1 cellular context compared by ENCODE assay signal in the genomic region with DNA sequence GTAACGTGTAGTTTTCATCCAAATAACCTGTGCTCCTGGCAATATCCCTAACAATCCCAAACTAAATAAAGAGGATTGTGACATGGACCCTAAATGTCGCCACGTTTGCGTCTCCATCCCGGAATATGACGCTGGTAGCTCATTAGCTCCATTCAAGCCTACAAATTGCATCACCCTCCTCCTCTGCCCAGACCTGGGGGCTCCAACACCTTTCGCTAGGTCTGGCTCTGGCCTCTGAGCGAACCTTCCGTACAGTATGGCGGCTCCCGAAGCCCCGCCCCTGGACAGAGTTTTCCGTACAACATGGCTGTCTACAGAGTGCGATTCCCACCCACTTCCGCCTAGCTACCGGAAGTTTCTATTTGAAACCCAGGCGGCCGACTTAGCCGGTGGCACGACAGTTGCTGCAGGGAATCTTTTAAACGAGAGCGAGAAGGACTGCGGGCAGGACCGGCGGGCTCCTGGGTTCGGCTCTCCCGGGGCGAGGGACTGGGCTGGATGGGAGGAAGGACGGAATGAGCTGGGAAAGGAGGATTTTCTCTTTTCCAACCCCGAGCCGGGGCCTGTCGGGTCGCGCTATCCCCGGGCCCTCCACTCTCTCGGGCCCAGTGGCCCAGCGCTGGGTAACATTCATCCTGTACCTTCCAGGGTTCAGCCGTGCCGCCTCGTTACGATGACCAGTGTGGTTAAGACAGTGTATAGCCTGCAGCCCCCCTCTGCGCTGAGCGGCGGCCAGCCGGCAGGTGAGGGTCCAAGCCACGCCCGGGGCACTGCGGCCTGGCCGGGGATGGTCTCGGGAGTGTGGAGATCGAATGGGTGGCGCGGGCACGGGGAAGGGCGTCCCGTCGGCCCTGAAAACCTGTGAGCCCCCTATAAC.
TF ChIP-seq lines count a peak whose summit lies in the region.

A gene with protein sequence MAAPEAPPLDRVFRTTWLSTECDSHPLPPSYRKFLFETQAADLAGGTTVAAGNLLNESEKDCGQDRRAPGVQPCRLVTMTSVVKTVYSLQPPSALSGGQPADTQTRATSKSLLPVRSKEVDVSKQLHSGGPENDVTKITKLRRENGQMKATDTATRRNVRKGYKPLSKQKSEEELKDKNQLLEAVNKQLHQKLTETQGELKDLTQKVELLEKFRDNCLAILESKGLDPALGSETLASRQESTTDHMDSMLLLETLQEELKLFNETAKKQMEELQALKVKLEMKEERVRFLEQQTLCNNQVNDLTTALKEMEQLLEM (plus strand): TSS at position 142 of the 877 bp plus-strand sequence. CDS start 115 bp downstream, at position 257.

TF ChIP-seq in GM12878, 131 proteins besides CTCF, POLR2A, EP300 and RAD21 (continued from another document and continues in another):
- TF ChIP-seq RCOR1 (conservative IDR thresholded peaks at IDR 0.05; ENCODE audit: low read depth, low read length) = peak; percentile 94
- no peak for TF ChIP-seq IRF4 (IDR thresholded peaks at IDR 0.05; ENCODE audit: low read depth, low read length)
- no peak for TF ChIP-seq NR2F1 (conservative IDR thresholded peaks at IDR 0.05)
- TF ChIP-seq, protein P1, sequence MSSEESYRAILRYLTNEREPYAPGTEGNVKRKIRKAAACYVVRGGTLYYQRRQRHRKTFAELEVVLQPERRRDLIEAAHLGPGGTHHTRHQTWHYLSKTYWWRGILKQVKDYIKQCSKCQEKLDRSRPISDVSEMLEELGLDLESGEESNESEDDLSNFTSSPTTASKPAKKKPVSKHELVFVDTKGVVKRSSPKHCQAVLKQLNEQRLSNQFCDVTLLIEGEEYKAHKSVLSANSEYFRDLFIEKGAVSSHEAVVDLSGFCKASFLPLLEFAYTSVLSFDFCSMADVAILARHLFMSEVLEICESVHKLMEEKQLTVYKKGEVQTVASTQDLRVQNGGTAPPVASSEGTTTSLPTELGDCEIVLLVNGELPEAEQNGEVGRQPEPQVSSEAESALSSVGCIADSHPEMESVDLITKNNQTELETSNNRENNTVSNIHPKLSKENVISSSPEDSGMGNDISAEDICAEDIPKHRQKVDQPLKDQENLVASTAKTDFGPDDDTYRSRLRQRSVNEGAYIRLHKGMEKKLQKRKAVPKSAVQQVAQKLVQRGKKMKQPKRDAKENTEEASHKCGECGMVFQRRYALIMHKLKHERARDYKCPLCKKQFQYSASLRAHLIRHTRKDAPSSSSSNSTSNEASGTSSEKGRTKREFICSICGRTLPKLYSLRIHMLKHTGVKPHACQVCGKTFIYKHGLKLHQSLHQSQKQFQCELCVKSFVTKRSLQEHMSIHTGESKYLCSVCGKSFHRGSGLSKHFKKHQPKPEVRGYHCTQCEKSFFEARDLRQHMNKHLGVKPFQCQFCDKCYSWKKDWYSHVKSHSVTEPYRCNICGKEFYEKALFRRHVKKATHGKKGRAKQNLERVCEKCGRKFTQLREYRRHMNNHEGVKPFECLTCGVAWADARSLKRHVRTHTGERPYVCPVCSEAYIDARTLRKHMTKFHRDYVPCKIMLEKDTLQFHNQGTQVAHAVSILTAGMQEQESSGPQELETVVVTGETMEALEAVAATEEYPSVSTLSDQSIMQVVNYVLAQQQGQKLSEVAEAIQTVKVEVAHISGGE (CRISPR knock-in tag; IDR thresholded peaks at IDR 0.05) = peak; percentile 87
- TF ChIP-seq MXI1 (IDR thresholded peaks at IDR 0.05; ENCODE audit: low read depth, low read length) = peak; percentile 77
- TF ChIP-seq BMI1 (IDR thresholded peaks at IDR 0.05; ENCODE audit: borderline replicate concordance) = no peak
- no peak; the same call in 1 of the 2 replicates for TF ChIP-seq GATAD2B (conservative IDR thresholded peaks at IDR 0.05; ENCODE audit: low read depth)
- TF ChIP-seq NFYA (IDR thresholded peaks at IDR 0.05; ENCODE audit: borderline replicate concordance, low read depth, low read length) = no peak
- TF ChIP-seq ZNF24 (IDR thresholded peaks at IDR 0.05) = no peak
- TF ChIP-seq NRF1 (conservative IDR thresholded peaks at IDR 0.05; ENCODE audit: low read depth, low read length) = no peak
- TF ChIP-seq SREBF2 (IDR thresholded peaks at IDR 0.05; ENCODE audit: low read length) = no peak
- no peak for TF ChIP-seq ZNF384 (IDR thresholded peaks at IDR 0.05; ENCODE audit: borderline replicate concordance, low read depth, low read length)
- no peak for TF ChIP-seq FOS (IDR thresholded peaks at IDR 0.05; ENCODE audit: borderline replicate concordance, extremely low read depth, insufficient read length)
- TF ChIP-seq, protein P2, sequence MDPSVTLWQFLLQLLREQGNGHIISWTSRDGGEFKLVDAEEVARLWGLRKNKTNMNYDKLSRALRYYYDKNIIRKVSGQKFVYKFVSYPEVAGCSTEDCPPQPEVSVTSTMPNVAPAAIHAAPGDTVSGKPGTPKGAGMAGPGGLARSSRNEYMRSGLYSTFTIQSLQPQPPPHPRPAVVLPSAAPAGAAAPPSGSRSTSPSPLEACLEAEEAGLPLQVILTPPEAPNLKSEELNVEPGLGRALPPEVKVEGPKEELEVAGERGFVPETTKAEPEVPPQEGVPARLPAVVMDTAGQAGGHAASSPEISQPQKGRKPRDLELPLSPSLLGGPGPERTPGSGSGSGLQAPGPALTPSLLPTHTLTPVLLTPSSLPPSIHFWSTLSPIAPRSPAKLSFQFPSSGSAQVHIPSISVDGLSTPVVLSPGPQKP (IDR thresholded peaks at IDR 0.05; ENCODE audit: low read depth, low read length) = 0 out of 2 replicates have a peak, but pooled peaks have one; percentile 19
- TF ChIP-seq, protein P3, sequence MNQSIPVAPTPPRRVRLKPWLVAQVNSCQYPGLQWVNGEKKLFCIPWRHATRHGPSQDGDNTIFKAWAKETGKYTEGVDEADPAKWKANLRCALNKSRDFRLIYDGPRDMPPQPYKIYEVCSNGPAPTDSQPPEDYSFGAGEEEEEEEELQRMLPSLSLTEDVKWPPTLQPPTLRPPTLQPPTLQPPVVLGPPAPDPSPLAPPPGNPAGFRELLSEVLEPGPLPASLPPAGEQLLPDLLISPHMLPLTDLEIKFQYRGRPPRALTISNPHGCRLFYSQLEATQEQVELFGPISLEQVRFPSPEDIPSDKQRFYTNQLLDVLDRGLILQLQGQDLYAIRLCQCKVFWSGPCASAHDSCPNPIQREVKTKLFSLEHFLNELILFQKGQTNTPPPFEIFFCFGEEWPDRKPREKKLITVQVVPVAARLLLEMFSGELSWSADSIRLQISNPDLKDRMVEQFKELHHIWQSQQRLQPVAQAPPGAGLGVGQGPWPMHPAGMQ (IDR thresholded peaks at IDR 0.05; ENCODE audit: borderline replicate concordance) = no peak
- TF ChIP-seq, protein P4, sequence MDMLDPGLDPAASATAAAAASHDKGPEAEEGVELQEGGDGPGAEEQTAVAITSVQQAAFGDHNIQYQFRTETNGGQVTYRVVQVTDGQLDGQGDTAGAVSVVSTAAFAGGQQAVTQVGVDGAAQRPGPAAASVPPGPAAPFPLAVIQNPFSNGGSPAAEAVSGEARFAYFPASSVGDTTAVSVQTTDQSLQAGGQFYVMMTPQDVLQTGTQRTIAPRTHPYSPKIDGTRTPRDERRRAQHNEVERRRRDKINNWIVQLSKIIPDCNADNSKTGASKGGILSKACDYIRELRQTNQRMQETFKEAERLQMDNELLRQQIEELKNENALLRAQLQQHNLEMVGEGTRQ (IDR thresholded peaks at IDR 0.05; ENCODE audit: borderline replicate concordance, low read depth, low read length) = no peak
- TF ChIP-seq HDAC2 (IDR thresholded peaks at IDR 0.05) = no peak
- TF ChIP-seq ESRRA (IDR thresholded peaks at IDR 0.05; ENCODE audit: low read length) = no peak
- no peak for TF ChIP-seq ATF7 (IDR thresholded peaks at IDR 0.05; ENCODE audit: low read depth)
- no peak for TF ChIP-seq HDGF (IDR thresholded peaks at IDR 0.05)
- TF ChIP-seq ZSCAN29 (IDR thresholded peaks at IDR 0.05) = no peak
- TF ChIP-seq, protein P5, sequence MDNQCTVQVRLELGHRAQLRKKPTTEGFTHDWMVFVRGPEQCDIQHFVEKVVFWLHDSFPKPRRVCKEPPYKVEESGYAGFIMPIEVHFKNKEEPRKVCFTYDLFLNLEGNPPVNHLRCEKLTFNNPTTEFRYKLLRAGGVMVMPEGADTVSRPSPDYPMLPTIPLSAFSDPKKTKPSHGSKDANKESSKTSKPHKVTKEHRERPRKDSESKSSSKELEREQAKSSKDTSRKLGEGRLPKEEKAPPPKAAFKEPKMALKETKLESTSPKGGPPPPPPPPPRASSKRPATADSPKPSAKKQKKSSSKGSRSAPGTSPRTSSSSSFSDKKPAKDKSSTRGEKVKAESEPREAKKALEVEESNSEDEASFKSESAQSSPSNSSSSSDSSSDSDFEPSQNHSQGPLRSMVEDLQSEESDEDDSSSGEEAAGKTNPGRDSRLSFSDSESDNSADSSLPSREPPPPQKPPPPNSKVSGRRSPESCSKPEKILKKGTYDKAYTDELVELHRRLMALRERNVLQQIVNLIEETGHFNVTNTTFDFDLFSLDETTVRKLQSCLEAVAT (IDR thresholded peaks at IDR 0.05) = no peak
- no peak for TF ChIP-seq YBX1 (IDR thresholded peaks at IDR 0.05)
- no peak for TF ChIP-seq CHD1 (IDR thresholded peaks at IDR 0.05; ENCODE audit: low read depth, low read length)
- TF ChIP-seq, protein P6, sequence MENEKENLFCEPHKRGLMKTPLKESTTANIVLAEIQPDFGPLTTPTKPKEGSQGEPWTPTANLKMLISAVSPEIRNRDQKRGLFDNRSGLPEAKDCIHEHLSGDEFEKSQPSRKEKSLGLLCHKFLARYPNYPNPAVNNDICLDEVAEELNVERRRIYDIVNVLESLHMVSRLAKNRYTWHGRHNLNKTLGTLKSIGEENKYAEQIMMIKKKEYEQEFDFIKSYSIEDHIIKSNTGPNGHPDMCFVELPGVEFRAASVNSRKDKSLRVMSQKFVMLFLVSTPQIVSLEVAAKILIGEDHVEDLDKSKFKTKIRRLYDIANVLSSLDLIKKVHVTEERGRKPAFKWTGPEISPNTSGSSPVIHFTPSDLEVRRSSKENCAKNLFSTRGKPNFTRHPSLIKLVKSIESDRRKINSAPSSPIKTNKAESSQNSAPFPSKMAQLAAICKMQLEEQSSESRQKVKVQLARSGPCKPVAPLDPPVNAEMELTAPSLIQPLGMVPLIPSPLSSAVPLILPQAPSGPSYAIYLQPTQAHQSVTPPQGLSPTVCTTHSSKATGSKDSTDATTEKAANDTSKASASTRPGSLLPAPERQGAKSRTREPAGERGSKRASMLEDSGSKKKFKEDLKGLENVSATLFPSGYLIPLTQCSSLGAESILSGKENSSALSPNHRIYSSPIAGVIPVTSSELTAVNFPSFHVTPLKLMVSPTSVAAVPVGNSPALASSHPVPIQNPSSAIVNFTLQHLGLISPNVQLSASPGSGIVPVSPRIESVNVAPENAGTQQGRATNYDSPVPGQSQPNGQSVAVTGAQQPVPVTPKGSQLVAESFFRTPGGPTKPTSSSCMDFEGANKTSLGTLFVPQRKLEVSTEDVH (IDR thresholded peaks at IDR 0.05; ENCODE audit: low read depth, partially characterized antibody) = peak; percentile 76
- TF ChIP-seq POLR2AphosphoS5 (IDR thresholded peaks at IDR 0.05; ENCODE audit: low read length) = peak; percentile 73
- TF ChIP-seq PML (IDR thresholded peaks at IDR 0.05; ENCODE audit: low read length) = no peak
- no peak; a peak in 1 of 4 replicates for TF ChIP-seq IKZF2 (IDR thresholded peaks at IDR 0.05)
- TF ChIP-seq RFX5 (IDR thresholded peaks at IDR 0.05; ENCODE audit: low read depth, low read length) = no peak
- no peak for TF ChIP-seq TCF7 (IDR thresholded peaks at IDR 0.05; ENCODE audit: borderline replicate concordance)
- TF ChIP-seq ZBED1 (IDR thresholded peaks at IDR 0.05; ENCODE audit: borderline replicate concordance) = peak; percentile 49; the same call in 1 of the 2 replicates
- TF ChIP-seq RBBP5 (conservative IDR thresholded peaks at IDR 0.05) = no peak
- TF ChIP-seq CBX5 (IDR thresholded peaks at IDR 0.05; ENCODE audit: low read depth) = 0 out of 2 replicates have a peak, but pooled peaks have one; percentile 53
- no peak for TF ChIP-seq SMAD1 (IDR thresholded peaks at IDR 0.05; ENCODE audit: low read depth, partially characterized antibody)
- TF ChIP-seq MYC (IDR thresholded peaks at IDR 0.05; ENCODE audit: insufficient read depth, insufficient read length, insufficient replicate concordance, low read length, severe bottlenecking) = no peak
- TF ChIP-seq, protein P7, sequence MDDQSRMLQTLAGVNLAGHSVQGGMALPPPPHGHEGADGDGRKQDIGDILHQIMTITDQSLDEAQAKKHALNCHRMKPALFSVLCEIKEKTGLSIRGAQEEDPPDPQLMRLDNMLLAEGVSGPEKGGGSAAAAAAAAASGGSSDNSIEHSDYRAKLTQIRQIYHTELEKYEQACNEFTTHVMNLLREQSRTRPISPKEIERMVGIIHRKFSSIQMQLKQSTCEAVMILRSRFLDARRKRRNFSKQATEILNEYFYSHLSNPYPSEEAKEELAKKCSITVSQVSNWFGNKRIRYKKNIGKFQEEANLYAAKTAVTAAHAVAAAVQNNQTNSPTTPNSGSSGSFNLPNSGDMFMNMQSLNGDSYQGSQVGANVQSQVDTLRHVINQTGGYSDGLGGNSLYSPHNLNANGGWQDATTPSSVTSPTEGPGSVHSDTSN (IDR thresholded peaks at IDR 0.05; ENCODE audit: insufficient replicate concordance, low read depth, low read length) = no peak
- peak; percentile 80; the same call in 1 of the 2 replicates for TF ChIP-seq SIN3A (IDR thresholded peaks at IDR 0.05; ENCODE audit: low read depth, low read length)
- TF ChIP-seq TCF12 (IDR thresholded peaks at IDR 0.05; ENCODE audit: low read depth, low read length) = no peak
- no peak for TF ChIP-seq CHD2 (IDR thresholded peaks at IDR 0.05; ENCODE audit: borderline replicate concordance, low read depth, low read length)
- TF ChIP-seq, protein P8, sequence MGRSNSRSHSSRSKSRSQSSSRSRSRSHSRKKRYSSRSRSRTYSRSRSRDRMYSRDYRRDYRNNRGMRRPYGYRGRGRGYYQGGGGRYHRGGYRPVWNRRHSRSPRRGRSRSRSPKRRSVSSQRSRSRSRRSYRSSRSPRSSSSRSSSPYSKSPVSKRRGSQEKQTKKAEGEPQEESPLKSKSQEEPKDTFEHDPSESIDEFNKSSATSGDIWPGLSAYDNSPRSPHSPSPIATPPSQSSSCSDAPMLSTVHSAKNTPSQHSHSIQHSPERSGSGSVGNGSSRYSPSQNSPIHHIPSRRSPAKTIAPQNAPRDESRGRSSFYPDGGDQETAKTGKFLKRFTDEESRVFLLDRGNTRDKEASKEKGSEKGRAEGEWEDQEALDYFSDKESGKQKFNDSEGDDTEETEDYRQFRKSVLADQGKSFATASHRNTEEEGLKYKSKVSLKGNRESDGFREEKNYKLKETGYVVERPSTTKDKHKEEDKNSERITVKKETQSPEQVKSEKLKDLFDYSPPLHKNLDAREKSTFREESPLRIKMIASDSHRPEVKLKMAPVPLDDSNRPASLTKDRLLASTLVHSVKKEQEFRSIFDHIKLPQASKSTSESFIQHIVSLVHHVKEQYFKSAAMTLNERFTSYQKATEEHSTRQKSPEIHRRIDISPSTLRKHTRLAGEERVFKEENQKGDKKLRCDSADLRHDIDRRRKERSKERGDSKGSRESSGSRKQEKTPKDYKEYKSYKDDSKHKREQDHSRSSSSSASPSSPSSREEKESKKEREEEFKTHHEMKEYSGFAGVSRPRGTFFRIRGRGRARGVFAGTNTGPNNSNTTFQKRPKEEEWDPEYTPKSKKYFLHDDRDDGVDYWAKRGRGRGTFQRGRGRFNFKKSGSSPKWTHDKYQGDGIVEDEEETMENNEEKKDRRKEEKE (IDR thresholded peaks at IDR 0.05) = no peak
- TF ChIP-seq ZNF274 (IDR thresholded peaks at IDR 0.05; ENCODE audit: insufficient read depth, insufficient read length) = no peak
